In genomic region chr13:80444240-80445015, GRCh38 we compare ENCODE assay signal across 18 cellular contexts.
DNase-seq lines count a peak whose midpoint lies in the region; ATAC-seq and TF ChIP-seq lines count a peak whose summit lies in the region.
"Had no signal": no experiment of that assay in that cellular context is flagged by ENCODE, and none has a peak within 500 bp of the region (broad histone marks: within the 10 kb centered on the region; RNA-seq: fewer than 3 reads in every experiment).

No MANE protein-coding gene starts in this region.

- CTCF ChIA-PET in activated CD8-positive, alpha-beta T cell treated with anti-CD3 and anti-CD28 coated beads for 36 hours (lab: Charles Lee), result no interaction called here
- CTCF ChIA-PET in activated CD8-positive, alpha-beta T cell treated with anti-CD3 and anti-CD28 coated beads, Interleukin-2, amount 10 ng/mL, durations not matched to agents 7 days and 5 days (lab: Charles Lee), result no interaction called here

- ATAC-seq in activated CD8-positive, alpha-beta T cell treated with anti-CD3 and anti-CD28 coated beads for 36 hours, result peak; percentile 51
- ATAC-seq in activated CD8-positive, alpha-beta T cell treated with anti-CD3 and anti-CD28 coated beads, Interleukin-2, amount 10 ng/mL, durations not matched to agents 7 days and 5 days, result no peak
- ATAC-seq in left ventricle myocardium superior, result peak; percentile 30
- ATAC-seq in stimulated activated naive B cell treated with anti-CD40 and anti-IgM and Interleukin-4, amounts not matched to agents 10 μg/mL and 1 μg/mL and 100 μg/mL, for 72 hours (replicated peaks), result peak; percentile 81 to 85
- ATAC-seq: A549 had no signal

- H3K4me1 Mint-ChIP-seq in activated CD8-positive, alpha-beta T cell treated with anti-CD3 and anti-CD28 coated beads for 36 hours (ENCODE audit: low read depth), result no peaks in the 10 kb centered on the region
- H3K4me1 Mint-ChIP-seq in activated CD8-positive, alpha-beta T cell treated with anti-CD3 and anti-CD28 coated beads, Interleukin-2, amount 10 ng/mL, durations not matched to agents 7 days and 5 days (ENCODE audit: low read depth), result no peaks in the 10 kb centered on the region
- H3K4me1 Mint-ChIP-seq in stimulated activated naive B cell treated with anti-CD40 and anti-IgM and Interleukin-4, amounts not matched to agents 10 μg/mL and 1 μg/mL and 100 μg/mL, for 72 hours, result peaks cover 29 to 72% of the 10 kb centered on the region in 2 donors
- H3K4me1 Mint-ChIP-seq: activated CD4-positive, alpha-beta T cell treated with anti-CD3 and anti-CD28 coated beads, Interleukin-2, amount 10 ng/mL, durations not matched to agents 24 days and 14 days; neural crest cell had no signal

- H3K9me3 Mint-ChIP-seq in activated CD8-positive, alpha-beta T cell treated with anti-CD3 and anti-CD28 coated beads for 36 hours, result no peaks in the 10 kb centered on the region
- H3K9me3 Mint-ChIP-seq in activated CD8-positive, alpha-beta T cell treated with anti-CD3 and anti-CD28 coated beads, Interleukin-2, amount 10 ng/mL, durations not matched to agents 7 days and 5 days (ENCODE audit: insufficient read depth), result no peaks in the 10 kb centered on the region
- peaks cover 0 to 5% of the 10 kb centered on the region in 2 donors for H3K9me3 Mint-ChIP-seq in stimulated activated naive B cell treated with anti-CD40 and anti-IgM and Interleukin-4, amounts not matched to agents 10 μg/mL and 1 μg/mL and 100 μg/mL, for 72 hours
- H3K9me3 Mint-ChIP-seq: activated CD4-positive, alpha-beta T cell treated with anti-CD3 and anti-CD28 coated beads, Interleukin-2, amount 10 ng/mL, durations not matched to agents 24 days and 14 days had no signal

- in situ Hi-C loops in G401 (cut with HindIII; ENCODE audit: low sequenced_read_pairs), result no loop called here

- no peaks in the 10 kb centered on the region for H3K27me3 Mint-ChIP-seq in activated CD8-positive, alpha-beta T cell treated with anti-CD3 and anti-CD28 coated beads for 36 hours
- H3K27me3 Mint-ChIP-seq in activated CD8-positive, alpha-beta T cell treated with anti-CD3 and anti-CD28 coated beads, Interleukin-2, amount 10 ng/mL, durations not matched to agents 7 days and 5 days (ENCODE audit: low read depth), result no peaks in the 10 kb centered on the region
- H3K27me3 Mint-ChIP-seq in stimulated activated naive B cell treated with anti-CD40 and anti-IgM and Interleukin-4, amounts not matched to agents 10 μg/mL and 1 μg/mL and 100 μg/mL, for 72 hours, result no peaks in the 10 kb centered on the region
- H3K27me3 Mint-ChIP-seq: activated CD4-positive, alpha-beta T cell treated with anti-CD3 and anti-CD28 coated beads, Interleukin-2, amount 10 ng/mL, durations not matched to agents 24 days and 14 days had no signal

- POLR2A ChIA-PET in activated CD8-positive, alpha-beta T cell treated with anti-CD3 and anti-CD28 coated beads for 36 hours (lab: Charles Lee), result no interaction called here
- POLR2A ChIA-PET in activated CD8-positive, alpha-beta T cell treated with anti-CD3 and anti-CD28 coated beads, Interleukin-2, amount 10 ng/mL, durations not matched to agents 7 days and 5 days (lab: Charles Lee), result no interaction called here

- intact Hi-C loops in activated CD8-positive, alpha-beta T cell treated with anti-CD3 and anti-CD28 coated beads for 36 hours (cut with micrococcal nuclease), result no loop called here
- intact Hi-C loops in left ventricle myocardium superior (cut with micrococcal nuclease), result no loop called here

- no peak for TF ChIP-seq CTCF in activated CD8-positive, alpha-beta T cell treated with anti-CD3 and anti-CD28 coated beads for 36 hours (IDR thresholded peaks at IDR 0.05)

- H3K27ac Mint-ChIP-seq in activated CD8-positive, alpha-beta T cell treated with anti-CD3 and anti-CD28 coated beads for 36 hours, result no peak overlapping the region
- no peak overlapping the region for H3K27ac Mint-ChIP-seq in activated CD8-positive, alpha-beta T cell treated with anti-CD3 and anti-CD28 coated beads, Interleukin-2, amount 10 ng/mL, durations not matched to agents 7 days and 5 days
- H3K27ac Mint-ChIP-seq in stimulated activated naive B cell treated with anti-CD40 and anti-IgM and Interleukin-4, amounts not matched to agents 10 μg/mL and 1 μg/mL and 100 μg/mL, for 72 hours, result no peak overlapping the region
- H3K27ac Mint-ChIP-seq: activated CD4-positive, alpha-beta T cell treated with anti-CD3 and anti-CD28 coated beads, Interleukin-2, amount 10 ng/mL, durations not matched to agents 24 days and 14 days had no signal

- no peak for DNase-seq in activated CD8-positive, alpha-beta T cell treated with anti-CD3 and anti-CD28 coated beads for 36 hours
- DNase-seq in activated CD8-positive, alpha-beta T cell treated with anti-CD3 and anti-CD28 coated beads, Interleukin-2, amount 10 ng/mL, durations not matched to agents 7 days and 5 days, result no peak
- DNase-seq in NAMALWA (ENCODE audit: low spot score), result peak; percentile 40
- no peak for DNase-seq in left ventricle myocardium superior
- DNase-seq in stimulated activated naive B cell treated with anti-CD40 and anti-IgM and Interleukin-4, amounts not matched to agents 10 μg/mL and 1 μg/mL and 100 μg/mL, for 72 hours, result peak; percentile 6
- no peak for DNase-seq in germinal center (ENCODE audit: low spot score)
- no peak for DNase-seq in NCI-H1105 treated with DMSO at 0.1 percent for 48 hours (lab: John Stamatoyannopoulos, UW)
- DNase-seq in G401 (ENCODE audit: low spot score), result no peak
- DNase-seq: activated CD4-positive, alpha-beta T cell treated with anti-CD3 and anti-CD28 coated beads, Interleukin-2, amount 10 ng/mL, durations not matched to agents 24 days and 14 days; effector CD8-positive, alpha-beta T cell; foreskin fibroblast; H7; kidney; NCI-H1694 treated with DMSO at 0.1 percent for 48 hours; stimulated activated CD4-positive, alpha-beta T cell treated with anti-CD3 and anti-CD28 coated beads, Interleukin-12 subunit alpha, Interleukin-12 subunit beta, amount 100 ng/mL, for 4 hours; transverse colon had no signal

- H3K36me3 Mint-ChIP-seq in activated CD8-positive, alpha-beta T cell treated with anti-CD3 and anti-CD28 coated beads for 36 hours (ENCODE audit: low read depth), result no peaks in the 10 kb centered on the region
- H3K36me3 Mint-ChIP-seq in activated CD8-positive, alpha-beta T cell treated with anti-CD3 and anti-CD28 coated beads, Interleukin-2, amount 10 ng/mL, durations not matched to agents 7 days and 5 days (ENCODE audit: low read depth), result no peaks in the 10 kb centered on the region
- no peaks in the 10 kb centered on the region for H3K36me3 Mint-ChIP-seq in stimulated activated naive B cell treated with anti-CD40 and anti-IgM and Interleukin-4, amounts not matched to agents 10 μg/mL and 1 μg/mL and 100 μg/mL, for 72 hours

- no peak overlapping the region for H3K4me3 Mint-ChIP-seq in activated CD8-positive, alpha-beta T cell treated with anti-CD3 and anti-CD28 coated beads for 36 hours
- no peak overlapping the region for H3K4me3 Mint-ChIP-seq in activated CD8-positive, alpha-beta T cell treated with anti-CD3 and anti-CD28 coated beads, Interleukin-2, amount 10 ng/mL, durations not matched to agents 7 days and 5 days
- peak overlapping the region; percentile 40 to 47 for H3K4me3 Mint-ChIP-seq in stimulated activated naive B cell treated with anti-CD40 and anti-IgM and Interleukin-4, amounts not matched to agents 10 μg/mL and 1 μg/mL and 100 μg/mL, for 72 hours
- H3K4me3 Mint-ChIP-seq: activated CD4-positive, alpha-beta T cell treated with anti-CD3 and anti-CD28 coated beads, Interleukin-2, amount 10 ng/mL, durations not matched to agents 24 days and 14 days; neural crest cell had no signal

Comparison
In these comparisons a context has a peak if more than half of its experiments do, and no peak if none do; other contexts are left out.
1. DNase-seq: peak in NAMALWA (single experiment) and stimulated activated naive B cell treated with anti-CD40 and anti-IgM and Interleukin-4, amounts not matched to agents 10 μg/mL and 1 μg/mL and 100 μg/mL, for 72 hours (single experiment); none in activated CD8-positive, alpha-beta T cell treated with anti-CD3 and anti-CD28 coated beads for 36 hours (single experiment), activated CD8-positive, alpha-beta T cell treated with anti-CD3 and anti-CD28 coated beads, Interleukin-2, amount 10 ng/mL, durations not matched to agents 7 days and 5 days (single experiment), left ventricle myocardium superior (single experiment), germinal center (single experiment), NCI-H1105 treated with DMSO at 0.1 percent for 48 hours (single experiment) and G401 (single experiment).
2. H3K4me3 Mint-ChIP-seq: peak in stimulated activated naive B cell treated with anti-CD40 and anti-IgM and Interleukin-4, amounts not matched to agents 10 μg/mL and 1 μg/mL and 100 μg/mL, for 72 hours (2 of 2); none in activated CD8-positive, alpha-beta T cell treated with anti-CD3 and anti-CD28 coated beads for 36 hours (single experiment) and activated CD8-positive, alpha-beta T cell treated with anti-CD3 and anti-CD28 coated beads, Interleukin-2, amount 10 ng/mL, durations not matched to agents 7 days and 5 days (single experiment).